In genomic region chr17:66712453-66712852, GRCh38 we compare ENCODE assay signal across 14 cellular contexts.
DNase-seq lines count a peak whose midpoint lies in the region; ATAC-seq and TF ChIP-seq lines count a peak whose summit lies in the region.
"Had no signal": no experiment of that assay in that cellular context is flagged by ENCODE, and none has a peak within 500 bp of the region (broad histone marks: within the 10 kb centered on the region; RNA-seq: fewer than 3 reads in every experiment).

No MANE protein-coding gene starts in this region.

- H3K27ac Mint-ChIP-seq in activated CD8-positive, alpha-beta memory T cell treated with anti-CD3 and anti-CD28 coated beads, Interleukin-2, amount 10 ng/mL, durations not matched to agents 7 days and 5 days, result peak overlapping the region; percentile 98
- H3K27ac Mint-ChIP-seq in WTC11, result peak overlapping the region; percentile 93
- H3K27ac Mint-ChIP-seq: activated B cell treated with CpG ODN at 0.5 μM for 24 hours had no signal

- H3K4me3 Mint-ChIP-seq in activated CD8-positive, alpha-beta memory T cell treated with anti-CD3 and anti-CD28 coated beads, Interleukin-2, amount 10 ng/mL, durations not matched to agents 7 days and 5 days, result no peak overlapping the region
- no peak overlapping the region for H3K4me3 Mint-ChIP-seq in WTC11
- H3K4me3 Mint-ChIP-seq: activated B cell treated with CpG ODN at 0.5 μM for 24 hours had no signal

- H3K27ac ChIP-seq in temporal lobe (ENCODE audit: low read depth, low read length), result peak overlapping the region; percentile 54
- H3K27ac ChIP-seq: SJSA1 had no signal

- no peak for ATAC-seq in activated CD8-positive, alpha-beta memory T cell treated with anti-CD3 and anti-CD28 coated beads, Interleukin-2, amount 10 ng/mL, durations not matched to agents 7 days and 5 days
- ATAC-seq in WTC11 (peak; percentile 15; the same call in 1 of the 2 replicates), left colon (peak; percentile 41), HG02610 (IDR thresholded peaks at IDR 0.05; ENCODE audit: unreplicated experiment) (no peak), left lobe of liver (no peak)

- intact Hi-C loops in left colon (cut with DNase I, micrococcal nuclease), result no loop called here

- H3K4me1 Mint-ChIP-seq in activated CD8-positive, alpha-beta memory T cell treated with anti-CD3 and anti-CD28 coated beads, Interleukin-2, amount 10 ng/mL, durations not matched to agents 7 days and 5 days, result peaks cover 73% of the 10 kb centered on the region
- H3K4me1 Mint-ChIP-seq in WTC11, result peaks cover 71% of the 10 kb centered on the region

- peak; percentile 33 for DNase-seq in activated CD8-positive, alpha-beta memory T cell treated with anti-CD3 and anti-CD28 coated beads, Interleukin-2, amount 10 ng/mL, durations not matched to agents 7 days and 5 days
- DNase-seq in activated CD8-positive, alpha-beta memory T cell treated with anti-CD3 and anti-CD28 coated beads, Interleukin-2, amount 50 U/mL, for 48 hours, result no peak
- DNase-seq in WTC11 (ENCODE audit: low spot score) (no peak), left colon (peak in 1 of 2 donors; percentile 38), SK-N-DZ (ENCODE audit: low spot score) (no peak), left lobe of liver (ENCODE audit: low spot score) (no peak)
- DNase-seq: activated B cell treated with CpG ODN at 0.5 μM for 24 hours; activated T-cell treated with anti-CD3 and anti-CD28 coated beads, Interleukin-2, amount 50 U/mL, for 48 hours; DMS 273 treated with DMSO at 0.1 percent for 48 hours; H7; NCI-H2029 treated with DMSO at 0.1 percent for 48 hours had no signal

- H3K27me3 Mint-ChIP-seq in activated CD8-positive, alpha-beta memory T cell treated with anti-CD3 and anti-CD28 coated beads, Interleukin-2, amount 10 ng/mL, durations not matched to agents 7 days and 5 days, result no peaks in the 10 kb centered on the region
- H3K27me3 Mint-ChIP-seq in WTC11 (ENCODE audit: low read depth), result no peaks in the 10 kb centered on the region

- POLR2A ChIA-PET in WTC11 (lab: Charles Lee), result no interaction called here

- no peaks in the 10 kb centered on the region for H3K9me3 Mint-ChIP-seq in activated CD8-positive, alpha-beta memory T cell treated with anti-CD3 and anti-CD28 coated beads, Interleukin-2, amount 10 ng/mL, durations not matched to agents 7 days and 5 days (ENCODE audit: low read depth)
- no peaks in the 10 kb centered on the region for H3K9me3 Mint-ChIP-seq in WTC11
- H3K9me3 Mint-ChIP-seq: activated B cell treated with CpG ODN at 0.5 μM for 24 hours had no signal

- CTCF ChIA-PET in activated CD8-positive, alpha-beta memory T cell treated with anti-CD3 and anti-CD28 coated beads, Interleukin-2, amount 10 ng/mL, durations not matched to agents 7 days and 5 days (lab: Charles Lee), result interaction anchor here (0.6 kb wide), 1 partner anchor 86 kb away, joined by 3 read pairs; no protein-coding TSS in a partner anchor
- CTCF ChIA-PET in WTC11 (lab: Charles Lee), result interaction anchor here (1.0 to 2.2 kb wide), 3 partner anchors 10 to 143 kb away, joined by 4 to 8 read pairs (median 5); no protein-coding TSS in a partner anchor

- peaks cover 14% of the 10 kb centered on the region for H3K36me3 Mint-ChIP-seq in activated CD8-positive, alpha-beta memory T cell treated with anti-CD3 and anti-CD28 coated beads, Interleukin-2, amount 10 ng/mL, durations not matched to agents 7 days and 5 days
- H3K36me3 Mint-ChIP-seq in WTC11, result no peaks in the 10 kb centered on the region

- no peak for TF ChIP-seq CTCF in WTC11 (IDR thresholded peaks at IDR 0.05)

TF ChIP-seq in WTC11, 78 proteins besides CTCF, POLR2A, EP300 and RAD21:
- TF ChIP-seq ATF3 (CRISPR knock-in tag; conservative IDR thresholded peaks at IDR 0.05) (no peak), ARID4B (CRISPR knock-in tag; IDR thresholded peaks at IDR 0.05; ENCODE audit: borderline replicate concordance) (no peak), ZNF263 (CRISPR knock-in tag; IDR thresholded peaks at IDR 0.05; ENCODE audit: low read depth) (no peak), TP53 (CRISPR knock-in tag; IDR thresholded peaks at IDR 0.05) (no peak), ZSCAN18 (CRISPR knock-in tag; IDR thresholded peaks at IDR 0.05) (no peak), SP1 (CRISPR knock-in tag; conservative IDR thresholded peaks at IDR 0.05) (no peak), E2F5 (CRISPR knock-in tag; IDR thresholded peaks at IDR 0.05) (no peak), FOXK1 (CRISPR knock-in tag; IDR thresholded peaks at IDR 0.05) (no peak), FOXP4 (CRISPR knock-in tag; IDR thresholded peaks at IDR 0.05) (no peak), ZNF396 (CRISPR knock-in tag; IDR thresholded peaks at IDR 0.05; ENCODE audit: borderline replicate concordance) (no peak), ZNF423 (CRISPR knock-in tag; IDR thresholded peaks at IDR 0.05) (no peak), ELF4 (CRISPR knock-in tag; IDR thresholded peaks at IDR 0.05; ENCODE audit: low read depth) (no peak)

Comparison
In these comparisons a context has a peak if more than half of its experiments do, and no peak if none do; other contexts are left out.
1. ATAC-seq: peak in WTC11 (single experiment) and left colon (single experiment); none in activated CD8-positive, alpha-beta memory T cell treated with anti-CD3 and anti-CD28 coated beads, Interleukin-2, amount 10 ng/mL, durations not matched to agents 7 days and 5 days (single experiment), HG02610 (single experiment) and left lobe of liver (single experiment).